In genomic region chr15:93070136-93070535, GRCh38 we compare ENCODE assay signal across 22 cellular contexts. TPM values are rescaled to one million over a fixed set of nuclear protein-coding genes. Genes with fewer than 3 reads are reported as not detected.
DNase-seq lines count a peak whose midpoint lies in the region; ATAC-seq and TF ChIP-seq lines count a peak whose summit lies in the region.
"Had no signal": no experiment of that assay in that cellular context is flagged by ENCODE, and none has a peak within 500 bp of the region (broad histone marks: within the 10 kb centered on the region; RNA-seq: fewer than 3 reads in every experiment).

No MANE protein-coding gene starts in this region.

- no peak for ATAC-seq in PC-3
- ATAC-seq in GM19035 (IDR thresholded peaks at IDR 0.05; ENCODE audit: unreplicated experiment): no peak
- ATAC-seq: CD8-positive, alpha-beta T cell; stimulated activated effector memory CD8-positive, alpha-beta T cell treated with anti-CD3 and anti-CD28 coated beads, Interleukin-12 subunit alpha, Interleukin-12 subunit beta, amount 100 ng/mL, for 72 hours had no signal

- BruUV-seq in PC-3 (replicated peaks; lab: Mats Ljungman, UMichigan): no TSS peak

- H3K9me3 ChIP-seq in PC-3 (ENCODE audit: low read length) (no peaks in the 10 kb centered on the region), hepatocyte (ENCODE audit: low read depth) (no peaks in the 10 kb centered on the region)
- H3K9me3 ChIP-seq: colonic mucosa had no signal

- H3F3A ChIP-seq in PC-3 (ENCODE audit: low read length, unreplicated experiment): no peaks in the 10 kb centered on the region

- peaks cover 15% of the 10 kb centered on the region; the same call in 1 of the 2 replicates for H3K4me1 ChIP-seq in PC-3 (ENCODE audit: insufficient read depth, low read length)
- no peaks in the 10 kb centered on the region for H3K4me1 ChIP-seq in hepatocyte (ENCODE audit: insufficient read depth)
- peaks cover 34% of the 10 kb centered on the region for H3K4me1 ChIP-seq in rectal smooth muscle tissue (ENCODE audit: control insufficient read depth, insufficient read depth, low read length)
- H3K4me1 ChIP-seq: colonic mucosa had no signal

- WGBS in hepatocyte (ENCODE audit: low lambda C conversion rate, missing lambda C conversion rate): 76% methylated on average over 10 of the region's 10 CpGs

- intact Hi-C loops in PC-3 (cut with micrococcal nuclease): no loop called here

- CTCF ChIA-PET in PC-3 (lab: Charles Lee): no interaction called here

- DNase-seq in H7 (peak; percentile 45), PC-3 (peak; percentile 30), hepatocyte (ENCODE audit: low spot score) (no peak), amygdala (lab: John Stamatoyannopoulos, UW) (no peak), SW480 (ENCODE audit: low spot score) (no peak)
- no peak for DNase-seq in activated CD4-positive, alpha-beta T cell treated with anti-CD3 and anti-CD28 coated beads, Interleukin-2, amount 50 U/mL, for 1 hour
- DNase-seq: activated CD4-positive, alpha-beta T cell treated with anti-CD3 and anti-CD28 coated beads, Interleukin-2, amount 50 U/mL, for 4 hours; activated naive CD4-positive, alpha-beta T cell treated with Interleukin-2 at 50 U/mL for 16 hours; activated T-cell treated with anti-CD3 and anti-CD28 coated beads for 4 hours; CD8-positive, alpha-beta T cell; colonic mucosa; DND-41; foreskin melanocyte; IMR-90; NCI-H1694 treated with DMSO at 0.1 percent for 48 hours; NCI-H510A; SHP77 treated with DMSO at 0.1 percent for 48 hours had no signal

- POLR2A ChIA-PET in PC-3 (lab: Charles Lee; ENCODE audit: unreplicated experiment): no interaction called here

- H3K27ac ChIP-seq in PC-3 (ENCODE audit: low read length) (no peak overlapping the region), hepatocyte (no peak overlapping the region), rectal smooth muscle tissue (ENCODE audit: low read depth, low read length) (peak overlapping the region; percentile 97)
- H3K27ac ChIP-seq: colonic mucosa had no signal

- no peak overlapping the region for H2AFZ ChIP-seq in PC-3 (ENCODE audit: low read length)
- H2AFZ ChIP-seq in hepatocyte: no peak overlapping the region

- H3K9me2 ChIP-seq in PC-3 (replicated peaks; ENCODE audit: low read length): no peaks in the 10 kb centered on the region
- no peaks in the 10 kb centered on the region for H3K9me2 ChIP-seq in hepatocyte (replicated peaks; ENCODE audit: insufficient read depth)

- peaks cover 8% of the 10 kb centered on the region for H3K27me3 ChIP-seq in H7 (ENCODE audit: control insufficient read depth, insufficient read depth, low read length)
- H3K27me3 ChIP-seq in PC-3 (ENCODE audit: low read length): peaks cover 35% of the 10 kb centered on the region
- peaks cover 16% of the 10 kb centered on the region for H3K27me3 ChIP-seq in hepatocyte
- peaks cover 4% of the 10 kb centered on the region for H3K27me3 ChIP-seq in rectal smooth muscle tissue (ENCODE audit: control insufficient read depth, insufficient read depth, low read length)

- TF ChIP-seq CTCF in PC-3 (conservative IDR thresholded peaks at IDR 0.05; ENCODE audit: low read depth, low read length) (no peak), hepatocyte (IDR thresholded peaks at IDR 0.05; ENCODE audit: poor library complexity) (no peak)

- H3K79me2 ChIP-seq in PC-3 (ENCODE audit: low read length) (no peaks in the 10 kb centered on the region), hepatocyte (peaks cover 5% of the 10 kb centered on the region)

- no peaks in the 10 kb centered on the region; the same call in 1 of the 2 replicates for H3K36me3 ChIP-seq in H7 (replicated peaks; ENCODE audit: control insufficient read depth, insufficient read depth, low read length)
- no peaks in the 10 kb centered on the region for H3K36me3 ChIP-seq in PC-3 (ENCODE audit: low read depth, low read length)
- H3K36me3 ChIP-seq in hepatocyte (replicated peaks; ENCODE audit: insufficient read depth, low read depth): no peaks in the 10 kb centered on the region
- no peaks in the 10 kb centered on the region for H3K36me3 ChIP-seq in rectal smooth muscle tissue (ENCODE audit: control insufficient read depth, insufficient read depth, low read length)
- H3K36me3 ChIP-seq: colonic mucosa had no signal

- no peak overlapping the region for H3K4me3 ChIP-seq in H7 (ENCODE audit: insufficient read depth, low read depth, low read length)
- no peak overlapping the region for H3K4me3 ChIP-seq in PC-3 (ENCODE audit: low read length)
- no peak overlapping the region for H3K4me3 ChIP-seq in hepatocyte
- peak overlapping the region; percentile 34 for H3K4me3 ChIP-seq in rectal smooth muscle tissue (ENCODE audit: low read length)

- H3K4me2 ChIP-seq in PC-3 (ENCODE audit: low read length): no peak overlapping the region
- peak overlapping the region; percentile 95 for H3K4me2 ChIP-seq in hepatocyte

- H3K9ac ChIP-seq in PC-3 (ENCODE audit: low read length) (no peak overlapping the region), rectal smooth muscle tissue (ENCODE audit: low read length) (no peak overlapping the region)

- H4K20me1 ChIP-seq in PC-3 (ENCODE audit: low read length): no peaks in the 10 kb centered on the region
- H4K20me1 ChIP-seq in hepatocyte (ENCODE audit: insufficient read depth, poor library complexity, severe bottlenecking): no peaks in the 10 kb centered on the region

RNA-seq across cellular contexts. Expression of gene RGMA, which starts 18.9 kb away (rescaled TPM):
- total RNA-seq in H7 (2014; rRNA removed; shearing (Covaris generic)): 32.6 and 34.3 TPM in 2 replicates
- total RNA-seq in PC-3 (2014; rRNA removed): 1.3 and 2.5 TPM in 2 replicates
- total RNA-seq in hepatocyte: 2.0 and 2.7 TPM in 2 replicates
- polyA plus RNA-seq in hepatocyte: 2.5 and 2.8 TPM in 2 replicates
- total RNA-seq: pulmonary artery endothelial cell; T-helper 1 cell treated with Interleukin-12 subunit alpha and Interleukin-12 subunit beta and Interleukin-4 antibody, amounts not matched to agents 30 ng/mL and 1 ng/mL, for 36 hours had no signal

Comparison
In these comparisons a context has a peak if more than half of its experiments do, and no peak if none do; other contexts are left out.
1. DNase-seq: peak in H7 (single experiment) and PC-3 (single experiment); none in hepatocyte (single experiment), amygdala (0 of 56), activated CD4-positive, alpha-beta T cell treated with anti-CD3 and anti-CD28 coated beads, Interleukin-2, amount 50 U/mL, for 1 hour (single experiment) and SW480 (single experiment).